In genomic region chr22:31079095-31079642, GRCh38 we compare ENCODE assay signal across 1 cellular context.
TF ChIP-seq lines count a peak whose summit lies in the region.

No MANE protein-coding gene starts in this region.

TF ChIP-seq in HepG2, 621 proteins besides CTCF, POLR2A, EP300 and RAD21 (continued from another document and continues in another):
- peak; percentile 98 for TF ChIP-seq TFE3 (CRISPR knock-in tag; IDR thresholded peaks at IDR 0.05)
- no peak for TF ChIP-seq E2F1 (CRISPR knock-in tag; IDR thresholded peaks at IDR 0.05)
- peak; percentile 65; the same call in 1 of the 2 replicates for TF ChIP-seq MIXL1 (CRISPR knock-in tag; IDR thresholded peaks at IDR 0.05)
- TF ChIP-seq ZNF781 (CRISPR knock-in tag; IDR thresholded peaks at IDR 0.05; ENCODE audit: borderline replicate concordance, not compliant biosample characterization), result no peak
- TF ChIP-seq MAFG (CRISPR knock-in tag; IDR thresholded peaks at IDR 0.05), result no peak
- no peak for TF ChIP-seq HCFC1 (IDR thresholded peaks at IDR 0.05; ENCODE audit: low read depth, low read length)
- TF ChIP-seq POLR2AphosphoS2 (IDR thresholded peaks at IDR 0.05; ENCODE audit: low read depth, low read length), result no peak
- no peak for TF ChIP-seq FUBP1 (CRISPR knock-in tag; IDR thresholded peaks at IDR 0.05; ENCODE audit: borderline replicate concordance)
- TF ChIP-seq ZNF576 (CRISPR knock-in tag; IDR thresholded peaks at IDR 0.05), result no peak
- no peak for TF ChIP-seq ZFYVE20 (CRISPR knock-in tag; IDR thresholded peaks at IDR 0.05; ENCODE audit: borderline replicate concordance, low read depth)
- 0 out of 2 replicates have a peak, but pooled peaks have one; percentile 29 for TF ChIP-seq ZNF567 (CRISPR knock-in tag; IDR thresholded peaks at IDR 0.05; ENCODE audit: borderline replicate concordance)
- peak; percentile 46; the same call in 1 of the 2 replicates for TF ChIP-seq ZGPAT (CRISPR knock-in tag; IDR thresholded peaks at IDR 0.05)
- peak; percentile 55 for TF ChIP-seq POLR2AphosphoS5 (IDR thresholded peaks at IDR 0.05; ENCODE audit: low read depth, low read length)
- TF ChIP-seq REL (CRISPR knock-in tag; conservative IDR thresholded peaks at IDR 0.05), result 0 out of 2 replicates have a peak, but pooled peaks have one; percentile 1
- 0 out of 2 replicates have a peak, but pooled peaks have one; percentile 49 for TF ChIP-seq ZSCAN31 (CRISPR knock-in tag; IDR thresholded peaks at IDR 0.05; ENCODE audit: low read depth)
- TF ChIP-seq TMF1 (CRISPR knock-in tag; IDR thresholded peaks at IDR 0.05; ENCODE audit: low read depth), result no peak
- TF ChIP-seq PHB2 (IDR thresholded peaks at IDR 0.05; ENCODE audit: partially characterized antibody), result no peak
- no peak for TF ChIP-seq ZNF263 (CRISPR knock-in tag; IDR thresholded peaks at IDR 0.05)
- TF ChIP-seq ZNF142 (CRISPR knock-in tag; IDR thresholded peaks at IDR 0.05), result no peak
- TF ChIP-seq ZNF512 (CRISPR knock-in tag; IDR thresholded peaks at IDR 0.05), result peak; percentile 32; the same call in 1 of the 2 replicates
- no peak for TF ChIP-seq ZNF136 (CRISPR knock-in tag; IDR thresholded peaks at IDR 0.05; ENCODE audit: low read depth)
- TF ChIP-seq SNAPC5 (CRISPR knock-in tag; IDR thresholded peaks at IDR 0.05; ENCODE audit: borderline replicate concordance), result peak; percentile 88; the same call in 1 of the 2 replicates
- no peak for TF ChIP-seq MYPOP (CRISPR knock-in tag; IDR thresholded peaks at IDR 0.05)
- TF ChIP-seq GRHL1 (CRISPR knock-in tag; conservative IDR thresholded peaks at IDR 0.05), result no peak
- no peak; the same call in 1 of the 2 replicates for TF ChIP-seq ZNF552 (CRISPR knock-in tag; IDR thresholded peaks at IDR 0.05; ENCODE audit: borderline replicate concordance)
- peak; percentile 79 for TF ChIP-seq GATAD2A (CRISPR knock-in tag; IDR thresholded peaks at IDR 0.05)
- TF ChIP-seq ZNF557 (CRISPR knock-in tag; IDR thresholded peaks at IDR 0.05), result no peak
- TF ChIP-seq HDAC1 (CRISPR knock-in tag; IDR thresholded peaks at IDR 0.05), result peak; percentile 32; the same call in 1 of the 2 replicates
- TF ChIP-seq ZFAT (CRISPR knock-in tag; conservative IDR thresholded peaks at IDR 0.05), result no peak
- 0 out of 2 replicates have a peak, but pooled peaks have one; percentile 42 for TF ChIP-seq ZNF264 (CRISPR knock-in tag; IDR thresholded peaks at IDR 0.05)
- no peak; the same call in 1 of the 2 replicates for TF ChIP-seq GMEB1 (CRISPR knock-in tag; IDR thresholded peaks at IDR 0.05; ENCODE audit: borderline replicate concordance)
- peak; percentile 75; the same call in 1 of the 2 replicates for TF ChIP-seq KDM6A (CRISPR knock-in tag; IDR thresholded peaks at IDR 0.05; ENCODE audit: low read depth)
- no peak for TF ChIP-seq TCF12 (IDR thresholded peaks at IDR 0.05)
- peak; percentile 76; the same call in 1 of the 2 replicates for TF ChIP-seq TCF12 (CRISPR knock-in tag; IDR thresholded peaks at IDR 0.05)
- no peak for TF ChIP-seq ARNT (IDR thresholded peaks at IDR 0.05)
- TF ChIP-seq ZNF354B (CRISPR knock-in tag; IDR thresholded peaks at IDR 0.05), result peak; percentile 43; the same call in 1 of the 2 replicates
